Comparison of ENCODE assay signal across 10 cellular contexts in the genomic region with DNA sequence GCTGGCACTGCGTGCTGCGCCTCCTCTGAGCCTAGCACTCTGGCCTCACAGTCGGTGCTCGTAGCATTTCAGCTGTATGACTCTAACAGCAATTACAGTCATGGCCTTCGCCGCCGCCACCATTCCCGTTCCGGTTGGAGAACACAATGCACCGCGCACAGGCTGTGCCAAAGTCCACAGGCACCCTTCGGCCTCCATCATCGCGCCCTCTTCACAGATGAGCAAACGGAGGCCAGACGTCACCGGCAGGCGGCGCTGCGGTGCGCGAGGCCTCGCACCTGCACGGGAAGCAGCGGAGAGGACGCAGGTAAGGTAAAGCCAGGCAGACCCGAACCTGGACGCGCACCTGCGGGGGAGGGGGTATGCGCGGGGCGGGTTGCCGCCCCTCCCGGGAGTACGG.
DNase-seq lines count a peak whose midpoint lies in the region; ATAC-seq and TF ChIP-seq lines count a peak whose summit lies in the region.
"Had no signal": no experiment of that assay in that cellular context is flagged by ENCODE, and none has a peak within 500 bp of the region (broad histone marks: within the 10 kb centered on the region; RNA-seq: fewer than 3 reads in every experiment).

No MANE protein-coding gene starts in this region.

- H3K27ac ChIP-seq in body of pancreas (no peak overlapping the region), trophoblast cell (ENCODE audit: low read depth, low read length) (no peak overlapping the region)
- H3K27ac ChIP-seq: BLaER1 treated with 17β-estradiol and CSF1 and Interleukin-3, amounts not matched to agents 10 nM and 100 nM; SK-N-MC had no signal

- no peak overlapping the region for H3K9ac ChIP-seq in trophoblast cell (ENCODE audit: low read length)
- H3K9ac ChIP-seq: BLaER1 treated with 17β-estradiol and CSF1 and Interleukin-3, amounts not matched to agents 10 nM and 100 nM had no signal

- H2BK12ac ChIP-seq in trophoblast cell (ENCODE audit: low read length) = no peak overlapping the region

- no peaks in the 10 kb centered on the region for H3K36me3 ChIP-seq in body of pancreas (replicated peaks in 1 of 2; ENCODE audit: insufficient read depth in 1 of 2, low read depth in 2 of 2)
- H3K36me3 ChIP-seq in trophoblast cell (ENCODE audit: control insufficient read depth in 1 of 2, insufficient read depth in 2 of 2, low read length in 2 of 2) = no peaks in the 10 kb centered on the region
- H3K36me3 ChIP-seq: BLaER1 treated with 17β-estradiol and CSF1 and Interleukin-3, amounts not matched to agents 10 nM and 100 nM had no signal

- no peak overlapping the region for H2BK120ac ChIP-seq in trophoblast cell (ENCODE audit: insufficient read depth, low read length, poor library complexity)

- H3K9me3 ChIP-seq in body of pancreas (no peaks in the 10 kb centered on the region), trophoblast cell (ENCODE audit: insufficient read depth, low read depth, low read length) (peaks cover 6% of the 10 kb centered on the region)

- intact Hi-C loops in body of pancreas (cut with DNase I) = loop anchor here (10.0 kb wide), 1 partner anchor 139 kb away; no protein-coding TSS in a partner anchor

- no peaks in the 10 kb centered on the region for H3K79me1 ChIP-seq in trophoblast cell (ENCODE audit: low read length)

- no peak overlapping the region for H3K23ac ChIP-seq in trophoblast cell (ENCODE audit: low read length)

- no peak for TF ChIP-seq POLR2A in body of pancreas (IDR thresholded peaks at IDR 0.05)

- H3K4ac ChIP-seq in trophoblast cell (ENCODE audit: low read depth, low read length) = no peak overlapping the region

- DNase-seq in AG20443 (ENCODE audit: low spot score) (peak; percentile 3), T-helper 2 cell (peak in 4 of 5 experiments; percentile 27 to 37 (median 32)), body of pancreas (peak in 2 of 4 donors; percentile 34 to 51), trophoblast cell (peak; percentile 65 to 82), NCI-H128 (lab: John Stamatoyannopoulos, UW; ENCODE audit: unreplicated experiment) (no peak), NCI-H345 (lab: John Stamatoyannopoulos, UW) (no peak), SHP77 (lab: John Stamatoyannopoulos, UW) (no peak)

- no peak overlapping the region for H4K12ac ChIP-seq in trophoblast cell (ENCODE audit: low read depth, low read length)

- H3K4me2 ChIP-seq in trophoblast cell (ENCODE audit: low read length) = no peak overlapping the region
- H3K4me2 ChIP-seq: BLaER1 treated with 17β-estradiol and CSF1 and Interleukin-3, amounts not matched to agents 10 nM and 100 nM had no signal

- 25 to 48% methylated on average over 8 to 32 of the region's 36 CpGs for WGBS in body of pancreas, 2 donors
- no CpG with 5 or more reads among the region's 36 CpGs for WGBS in trophoblast cell (ENCODE audit: extremely low coverage, insufficient coverage, insufficient read length)

- no peak overlapping the region for H3K4me3 ChIP-seq in body of pancreas
- H3K4me3 ChIP-seq in trophoblast cell (ENCODE audit: low read depth, low read length) = no peak overlapping the region
- H3K4me3 ChIP-seq: BLaER1 treated with 17β-estradiol and CSF1 and Interleukin-3, amounts not matched to agents 10 nM and 100 nM; SK-N-MC had no signal

- H4K8ac ChIP-seq in trophoblast cell (ENCODE audit: low read depth, low read length) = no peak overlapping the region

- no peak overlapping the region for H3K14ac ChIP-seq in trophoblast cell (ENCODE audit: low read length)

- H3K18ac ChIP-seq in trophoblast cell (ENCODE audit: low read length) = no peak overlapping the region

- H3K4me1 ChIP-seq in body of pancreas (peaks cover 3% of the 10 kb centered on the region), trophoblast cell (ENCODE audit: control insufficient read depth in 1 of 2, insufficient read depth in 2 of 2, low read length in 2 of 2) (no peaks in the 10 kb centered on the region)
- H3K4me1 ChIP-seq: BLaER1 treated with 17β-estradiol and CSF1 and Interleukin-3, amounts not matched to agents 10 nM and 100 nM had no signal

- H3K27me3 ChIP-seq in body of pancreas = no peaks in the 10 kb centered on the region
- no peaks in the 10 kb centered on the region for H3K27me3 ChIP-seq in trophoblast cell (ENCODE audit: insufficient read depth, low read length)
- H3K27me3 ChIP-seq: BLaER1 treated with 17β-estradiol and CSF1 and Interleukin-3, amounts not matched to agents 10 nM and 100 nM had no signal

- ATAC-seq in body of pancreas = no peak
- ATAC-seq in HG03175 (IDR thresholded peaks at IDR 0.05; ENCODE audit: unreplicated experiment) = no peak

- H3K79me2 ChIP-seq in trophoblast cell (ENCODE audit: control insufficient read depth, insufficient read depth, low read length, poor library complexity) = no peaks in the 10 kb centered on the region

- H4K91ac ChIP-seq in trophoblast cell (ENCODE audit: low read depth, low read length) = no peak overlapping the region

- no peak overlapping the region for H2AK5ac ChIP-seq in trophoblast cell (ENCODE audit: low read length)

- peak; percentile 12 to 50 (median 27) for TF ChIP-seq CTCF in body of pancreas (IDR thresholded peaks at IDR 0.05)

- no peak overlapping the region for H2BK5ac ChIP-seq in trophoblast cell (ENCODE audit: low read depth, low read length, poor library complexity)

- no peak overlapping the region for H2AFZ ChIP-seq in trophoblast cell (ENCODE audit: insufficient read depth, low read length, poor library complexity)

Comparison
In these comparisons a context has a peak if more than half of its experiments do, and no peak if none do; other contexts are left out.
1. DNase-seq: peak in AG20443 (single experiment), T-helper 2 cell (4 of 5) and trophoblast cell (2 of 2); none in NCI-H128 (single experiment), NCI-H345 (single experiment) and SHP77 (0 of 2).